In genomic region chr6:148761532-148761951, GRCh38 we compare ENCODE assay signal across 8 cellular contexts. TPM values are rescaled to one million over a fixed set of nuclear protein-coding genes. Genes with fewer than 3 reads are reported as not detected.
DNase-seq lines count a peak whose midpoint lies in the region; ATAC-seq and TF ChIP-seq lines count a peak whose summit lies in the region.

No MANE protein-coding gene starts in this region.

- H3K9me3 ChIP-seq in skeletal muscle satellite cell (replicated peaks; ENCODE audit: low read length) = no peaks in the 10 kb centered on the region

- H3K4me1 Mint-ChIP-seq in WTC11 = peaks cover 88% of the 10 kb centered on the region

- H3K4me3 ChIP-seq in fibroblast of the aortic adventitia (ENCODE audit: low read depth, low read length) (peak overlapping the region; percentile 60), skeletal muscle satellite cell (ENCODE audit: low read length) (peak overlapping the region; percentile 61), lower leg skin (ENCODE audit: low read depth, poor library complexity, severe bottlenecking) (no peak overlapping the region)

- 11 to 13% methylated on average over 7 of the region's 7 CpGs for WGBS in lower leg skin, 2 donors

- H3K27me3 ChIP-seq in skeletal muscle satellite cell (ENCODE audit: control insufficient read depth, insufficient read depth, low read length) = no peaks in the 10 kb centered on the region

- TF ChIP-seq CTCF in WTC11 (IDR thresholded peaks at IDR 0.05) (no peak), fibroblast of the aortic adventitia (IDR thresholded peaks at IDR 0.05; ENCODE audit: insufficient read depth, low read length) (no peak), lower leg skin (IDR thresholded peaks at IDR 0.05) (no peak)

- H3K36me3 Mint-ChIP-seq in WTC11 = no peaks in the 10 kb centered on the region; the same call in 1 of the 2 replicates

- H3K27ac Mint-ChIP-seq in WTC11 = peak overlapping the region; percentile 88

- peaks cover 30% of the 10 kb centered on the region for H3K4me1 ChIP-seq in skeletal muscle satellite cell (ENCODE audit: control insufficient read depth, insufficient read depth, low read length)

- no peak for DNase-seq in WTC11 (ENCODE audit: low spot score)
- no peak for DNase-seq in fibroblast of the aortic adventitia (ENCODE audit: low read depth)
- no peak for DNase-seq in lower leg skin (ENCODE audit: low spot score in 2 of 2)
- DNase-seq in globus pallidus (ENCODE audit: low spot score) = no peak

- POLR2A ChIA-PET in WTC11 (lab: Charles Lee) = no interaction called here

- ATAC-seq in HG03060 (IDR thresholded peaks at IDR 0.05; ENCODE audit: low read depth, unreplicated experiment) = peak; percentile 6
- ATAC-seq in WTC11 = peak; percentile 13; the same call in 1 of the 2 replicates
- ATAC-seq in GM19035 (IDR thresholded peaks at IDR 0.05; ENCODE audit: unreplicated experiment) = no peak
- ATAC-seq in GM21619 (IDR thresholded peaks at IDR 0.05; ENCODE audit: unreplicated experiment) = no peak

- H3K4me3 Mint-ChIP-seq in WTC11 = no peak overlapping the region; the same call in 1 of the 2 replicates

- H3K27me3 Mint-ChIP-seq in WTC11 (ENCODE audit: low read depth) = no peaks in the 10 kb centered on the region

- TF ChIP-seq POLR2A in lower leg skin (IDR thresholded peaks at IDR 0.05) = no peak

- H3K36me3 ChIP-seq in skeletal muscle satellite cell (ENCODE audit: insufficient read depth, low read length) = no peaks in the 10 kb centered on the region

- CTCF ChIA-PET in WTC11 (lab: Charles Lee) = interaction anchor here (1.3 kb wide), 1 partner anchor 183 kb away, joined by 6 read pairs; no protein-coding TSS in a partner anchor

- H3K4me2 ChIP-seq in skeletal muscle satellite cell (ENCODE audit: low read length) = peak overlapping the region; percentile 82

- 0 out of 2 replicates have a peak, but pooled peaks cover 10% of the 10 kb centered on the region for H3K9me3 Mint-ChIP-seq in WTC11

- peak overlapping the region; percentile 20 for H3K9ac ChIP-seq in skeletal muscle satellite cell (ENCODE audit: low read depth, low read length)

- intact Hi-C loops in lower leg skin (cut with DNase I; ENCODE audit: low total_unique reads) = no loop called here

TF ChIP-seq in WTC11, 78 proteins besides CTCF, POLR2A, EP300 and RAD21:
- TF ChIP-seq ATF3 (CRISPR knock-in tag; conservative IDR thresholded peaks at IDR 0.05) = no peak
- TF ChIP-seq NR1H2 (CRISPR knock-in tag; IDR thresholded peaks at IDR 0.05) = no peak
- no peak for TF ChIP-seq SMAD4 (CRISPR knock-in tag; IDR thresholded peaks at IDR 0.05)
- no peak for TF ChIP-seq SP1 (CRISPR knock-in tag; conservative IDR thresholded peaks at IDR 0.05)
- TF ChIP-seq ZNF232 (CRISPR knock-in tag; IDR thresholded peaks at IDR 0.05) = no peak
- no peak for TF ChIP-seq E2F1 (CRISPR knock-in tag; IDR thresholded peaks at IDR 0.05)
- no peak for TF ChIP-seq ZNF423 (CRISPR knock-in tag; IDR thresholded peaks at IDR 0.05)
- no peak for TF ChIP-seq ZBTB43 (CRISPR knock-in tag; IDR thresholded peaks at IDR 0.05)
- no peak for TF ChIP-seq CBFB (CRISPR knock-in tag; IDR thresholded peaks at IDR 0.05; ENCODE audit: low read depth)
- TF ChIP-seq TEAD4 (CRISPR knock-in tag; IDR thresholded peaks at IDR 0.05) = no peak
- no peak for TF ChIP-seq GTF2I (CRISPR knock-in tag; conservative IDR thresholded peaks at IDR 0.05)
- TF ChIP-seq FOXJ3 (CRISPR knock-in tag; IDR thresholded peaks at IDR 0.05; ENCODE audit: borderline replicate concordance) = no peak
- TF ChIP-seq IRF2 (CRISPR knock-in tag; IDR thresholded peaks at IDR 0.05; ENCODE audit: borderline replicate concordance, low read depth) = no peak
- TF ChIP-seq ZBTB21 (CRISPR knock-in tag; IDR thresholded peaks at IDR 0.05; ENCODE audit: borderline replicate concordance) = no peak
- TF ChIP-seq ZNF317 (CRISPR knock-in tag; IDR thresholded peaks at IDR 0.05; ENCODE audit: borderline replicate concordance, low read depth) = no peak
- no peak for TF ChIP-seq JUN (CRISPR knock-in tag; IDR thresholded peaks at IDR 0.05)
- TF ChIP-seq ARID4B (CRISPR knock-in tag; IDR thresholded peaks at IDR 0.05; ENCODE audit: borderline replicate concordance) = no peak
- no peak for TF ChIP-seq OVOL2 (CRISPR knock-in tag; IDR thresholded peaks at IDR 0.05; ENCODE audit: borderline replicate concordance)

RNA-seq across cellular contexts. Expression of gene UST, which starts 14.7 kb away (rescaled TPM):
- total RNA-seq in WTC11 (2021) (32.1 to 33.8 TPM (median 33.8 TPM) in 3 replicates), fibroblast of the aortic adventitia (ENCODE audit: low replicate concordance) (27.1 and 36.1 TPM in 2 replicates), lower leg skin (10 to 100 TPM; 12.2 to 21.7 (median 17.7) TPM)
- 17.3 and 21.8 TPM in 2 replicates for total RNA-seq in skeletal muscle satellite cell (2012; rRNA removed)

Comparison
In these comparisons a context has a peak if more than half of its experiments do, and no peak if none do; other contexts are left out.
1. ATAC-seq: peak in HG03060 (single experiment) and WTC11 (single experiment); none in GM19035 (single experiment) and GM21619 (single experiment).